In the genomic region with DNA sequence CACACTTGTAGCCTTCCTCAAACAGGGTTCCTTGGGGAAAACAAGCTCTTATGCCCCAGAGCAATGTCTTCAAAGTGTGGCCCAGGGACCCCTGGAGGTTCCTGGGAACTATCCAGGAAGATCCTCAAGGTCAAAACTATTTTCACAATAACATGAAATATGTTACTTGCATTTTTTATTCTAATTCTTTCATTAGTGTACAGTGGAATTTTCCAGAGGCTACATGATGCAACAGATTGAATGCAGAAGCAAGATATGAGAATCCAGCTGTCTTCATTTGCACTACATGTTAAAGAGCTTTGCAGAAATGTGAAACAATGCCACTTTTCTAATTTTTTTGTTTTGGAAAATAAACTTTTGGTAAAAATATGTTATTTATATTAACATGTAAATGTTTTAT, we compare ENCODE assay signal across 22 cellular contexts.
"Had no signal": no experiment of that assay in that cellular context is flagged by ENCODE, and none has a peak within 500 bp of the region (broad histone marks: within the 10 kb centered on the region; RNA-seq: fewer than 3 reads in every experiment).

No MANE protein-coding gene starts in this region.

- H3K27me3 Mint-ChIP-seq: activated naive CD8-positive, alpha-beta T cell treated with anti-CD3 and anti-CD28 coated beads, Interleukin-2, amount 50 U/mL, for 24 hours; stimulated activated naive B cell treated with anti-CD40 and anti-IgM and Interleukin-4, amounts not matched to agents 10 μg/mL and 1 μg/mL and 100 μg/mL, for 72 hours; T-cell had no signal

- DNase-seq: activated CD4-positive, alpha-beta T cell treated with anti-CD3 and anti-CD28 coated beads, Interleukin-2, amount 50 U/mL, for 1 hour; activated CD4-positive, CD25-positive, alpha-beta regulatory T cell treated with anti-CD3 and anti-CD28 coated beads, Interleukin-2, amount 50 U/mL, for 72 hours; activated CD8-positive, alpha-beta T cell treated with anti-CD3 and anti-CD28 coated beads, Interleukin-2, amount 10 ng/mL, durations not matched to agents 7 days and 5 days; activated gamma-delta T cell; activated naive CD4-positive, alpha-beta T cell treated with anti-CD3 and anti-CD28 coated beads, Interleukin-2, amount 50 U/mL, for 16 hours; activated naive CD8-positive, alpha-beta T cell treated with anti-CD3 and anti-CD28 coated beads, Interleukin-2, amount 50 U/mL, for 24 hours; central memory CD4-positive, alpha-beta T cell; esophagus squamous epithelium; gastrocnemius medialis; hippocampal formation; left ventricle myocardium superior; nucleus accumbens; right lobe of liver; stimulated activated CD4-positive, alpha-beta T cell treated with anti-CD3 and anti-CD28 coated beads, Interleukin-15, amount 100 ng/mL, for 24 hours; stimulated activated CD4-positive, alpha-beta T cell treated with anti-CD3 and anti-CD28 coated beads, Interleukin-2, amount 100 ng/mL, for 48 hours; stimulated activated CD8-positive, alpha-beta memory T cell treated with anti-CD3 and anti-CD28 coated beads, Interleukin-4, amount 100 ng/mL, for 48 hours; stimulated activated naive B cell treated with anti-CD40 and anti-IgM and Interleukin-4, amounts not matched to agents 10 μg/mL and 1 μg/mL and 100 μg/mL, for 72 hours; T-cell; transverse colon had no signal

- H3K27ac Mint-ChIP-seq: activated CD8-positive, alpha-beta T cell treated with anti-CD3 and anti-CD28 coated beads, Interleukin-2, amount 10 ng/mL, durations not matched to agents 7 days and 5 days; activated naive CD8-positive, alpha-beta T cell treated with anti-CD3 and anti-CD28 coated beads, Interleukin-2, amount 50 U/mL, for 24 hours; activated T-helper 1 cell treated with anti-CD3 and anti-CD28 coated beads, Interleukin-12 subunit alpha, Interleukin-12 subunit beta, Interleukin-2, Interleukin-4 antibody, amounts not matched to agents 30 ng/mL and 10 ng/mL and 1 ng/mL, durations not matched to agents 14 hours and 24 hours and 36 hours; stimulated activated naive B cell treated with anti-CD40 and anti-IgM and Interleukin-4, amounts not matched to agents 10 μg/mL and 1 μg/mL and 100 μg/mL, for 72 hours; T-cell; T-helper 2 cell treated with Interferon-gamma antibody and Interleukin-4, amounts not matched to agents 5 μg/mL and 100 μg/mL, for 36 hours had no signal

- H3K9me3 Mint-ChIP-seq: activated naive CD8-positive, alpha-beta T cell treated with anti-CD3 and anti-CD28 coated beads, Interleukin-2, amount 50 U/mL, for 24 hours; activated T-helper 1 cell treated with anti-CD3 and anti-CD28 coated beads, Interleukin-12 subunit alpha, Interleukin-12 subunit beta, Interleukin-2, Interleukin-4 antibody, amounts not matched to agents 30 ng/mL and 10 ng/mL and 1 ng/mL, durations not matched to agents 14 hours and 24 hours and 36 hours; stimulated activated naive B cell treated with anti-CD40 and anti-IgM and Interleukin-4, amounts not matched to agents 10 μg/mL and 1 μg/mL and 100 μg/mL, for 72 hours; T-cell; T-helper 2 cell treated with Interferon-gamma antibody and Interleukin-4, amounts not matched to agents 5 μg/mL and 100 μg/mL, for 36 hours had no signal

- H3K36me3 Mint-ChIP-seq: stimulated activated naive B cell treated with anti-CD40 and anti-IgM and Interleukin-4, amounts not matched to agents 10 μg/mL and 1 μg/mL and 100 μg/mL, for 72 hours had no signal

- H3K4me1 Mint-ChIP-seq: activated naive CD8-positive, alpha-beta T cell treated with anti-CD3 and anti-CD28 coated beads, Interleukin-2, amount 50 U/mL, for 24 hours had no signal

- FAIRE-seq: urothelium cell line had no signal

- H3K4me3 Mint-ChIP-seq: activated CD8-positive, alpha-beta T cell treated with anti-CD3 and anti-CD28 coated beads, Interleukin-2, amount 10 ng/mL, durations not matched to agents 7 days and 5 days; activated naive CD8-positive, alpha-beta T cell treated with anti-CD3 and anti-CD28 coated beads, Interleukin-2, amount 50 U/mL, for 24 hours; activated T-helper 1 cell treated with anti-CD3 and anti-CD28 coated beads, Interleukin-12 subunit alpha, Interleukin-12 subunit beta, Interleukin-2, Interleukin-4 antibody, amounts not matched to agents 30 ng/mL and 10 ng/mL and 1 ng/mL, durations not matched to agents 14 hours and 24 hours and 36 hours; stimulated activated naive B cell treated with anti-CD40 and anti-IgM and Interleukin-4, amounts not matched to agents 10 μg/mL and 1 μg/mL and 100 μg/mL, for 72 hours; T-cell; T-helper 2 cell treated with Interferon-gamma antibody and Interleukin-4, amounts not matched to agents 5 μg/mL and 100 μg/mL, for 36 hours had no signal

- ATAC-seq: activated CD8-positive, alpha-beta T cell treated with anti-CD3 and anti-CD28 coated beads, Interleukin-2, amount 10 ng/mL, durations not matched to agents 7 days and 5 days; activated naive CD8-positive, alpha-beta T cell treated with anti-CD3 and anti-CD28 coated beads, Interleukin-2, amount 50 U/mL, for 24 hours; gastrocnemius medialis; left ventricle myocardium superior; right lobe of liver; stimulated activated naive B cell treated with anti-CD40 and anti-IgM and Interleukin-4, amounts not matched to agents 10 μg/mL and 1 μg/mL and 100 μg/mL, for 72 hours; T-cell had no signal
